ENCODE assay signal across 8 cellular contexts in the genomic region with DNA sequence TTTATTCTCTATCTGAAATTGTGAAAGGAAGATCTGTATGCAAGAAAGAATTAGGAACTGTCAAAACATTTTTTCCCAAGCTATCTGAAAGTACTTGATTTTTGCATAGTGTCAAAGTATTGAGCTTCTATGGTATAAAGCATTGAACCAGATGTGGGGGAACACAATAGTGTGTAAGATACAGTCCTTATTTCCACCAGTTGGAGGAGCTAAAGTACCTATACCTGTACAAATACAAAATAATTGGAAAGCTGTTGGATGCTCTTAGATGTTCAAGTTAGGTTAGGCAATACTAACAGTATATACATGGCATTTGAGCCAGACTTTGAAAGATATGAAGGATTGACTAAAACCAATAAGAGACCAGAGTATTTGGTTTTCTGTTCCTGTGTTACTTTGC.
A peak's percentile ranks its signal among the peaks of the same experiment; 100 is the strongest.
DNase-seq lines count a peak whose midpoint lies in the region; ATAC-seq and TF ChIP-seq lines count a peak whose summit lies in the region.

No MANE protein-coding gene starts in this region.

- DNase-seq in GM12865 (ENCODE audit: low read depth), result peak; percentile 25
- peak; percentile 52 for DNase-seq in NAMALWA (ENCODE audit: low spot score)
- peak; percentile 55 for DNase-seq in fibroblast of the aortic adventitia (ENCODE audit: low read depth)
- no peak for DNase-seq in GM19240 (ENCODE audit: insufficient read length, low spot score)
- no peak for DNase-seq in COLO829 (ENCODE audit: low spot score)
- DNase-seq in islet precursor cell, result no peak
- no peak for DNase-seq in retina

- H3K4me3 ChIP-seq in GM12865 (ENCODE audit: low read depth, low read length) (no peak overlapping the region), fibroblast of the aortic adventitia (ENCODE audit: low read depth, low read length) (no peak overlapping the region)

- ATAC-seq in GM21619 (IDR thresholded peaks at IDR 0.05; ENCODE audit: unreplicated experiment), result peak; percentile 93

- TF ChIP-seq CTCF in GM12865 (IDR thresholded peaks at IDR 0.05; ENCODE audit: insufficient read depth, low read depth, low read length, missing control alignments) (peak; percentile 41), fibroblast of the aortic adventitia (IDR thresholded peaks at IDR 0.05; ENCODE audit: insufficient read depth, low read length) (peak; percentile 45)

Comparison
In these comparisons a context has a peak if more than half of its experiments do, and no peak if none do; other contexts are left out.
1. DNase-seq: peak in GM12865 (single experiment), NAMALWA (single experiment) and fibroblast of the aortic adventitia (single experiment); none in GM19240 (single experiment), COLO829 (single experiment), islet precursor cell (single experiment) and retina (single experiment).